8 cellular contexts compared by ENCODE assay signal in genomic region chr3:43997788-43998373, GRCh38.
A peak's percentile ranks its signal among the peaks of the same experiment; 100 is the strongest.
DNase-seq lines count a peak whose midpoint lies in the region; ATAC-seq and TF ChIP-seq lines count a peak whose summit lies in the region.

No MANE protein-coding gene starts in this region.

- intact Hi-C loops in CD14-positive monocyte (cut with micrococcal nuclease) (no loop called here), breast epithelium (cut with DNase I; ENCODE audit: low total_unique reads) (no loop called here)
- intact Hi-C loops in naive thymus-derived CD4-positive, alpha-beta T cell (cut with micrococcal nuclease): loop anchor here in 1 of 2 donors (5.0 kb wide), 1 partner anchor 106 kb away; no protein-coding TSS in a partner anchor

- no peak for TF ChIP-seq POLR2A in breast epithelium (IDR thresholded peaks at IDR 0.05)

- H3K4me3 ChIP-seq in HUES6 (ENCODE audit: low read depth, low read length) (peak overlapping the region; percentile 78), breast epithelium (peak overlapping the region in 2 of 3 donors; percentile 57 to 75)
- H3K4me3 ChIP-seq in naive thymus-derived CD4-positive, alpha-beta T cell (ENCODE audit: low read length): no peak overlapping the region

- peak overlapping the region; percentile 70 for H3K9ac ChIP-seq in HUES6 (ENCODE audit: low read length)

- peaks cover 15% of the 10 kb centered on the region for H3K4me1 ChIP-seq in HUES6 (ENCODE audit: control insufficient read depth, insufficient read depth, low read length)
- H3K4me1 ChIP-seq in breast epithelium: peaks cover 12 to 34% of the 10 kb centered on the region in 2 donors
- peaks cover 9 to 32% of the 10 kb centered on the region in 2 donors for H3K4me1 ChIP-seq in naive thymus-derived CD4-positive, alpha-beta T cell (ENCODE audit: control insufficient read depth in 2 of 2, insufficient read depth in 2 of 2, low read length in 2 of 2)

- peaks cover 14 to 22% of the 10 kb centered on the region in 2 donors for H3K36me3 Mint-ChIP-seq in CD14-positive monocyte
- H3K36me3 Mint-ChIP-seq in naive thymus-derived CD4-positive, alpha-beta T cell: peaks cover 0 to 9% (median 2%) of the 10 kb centered on the region in 5 donors

- no peaks in the 10 kb centered on the region for H3K9me3 ChIP-seq in HUES6 (ENCODE audit: control insufficient read depth, insufficient read depth, low read depth, low read length)
- no peaks in the 10 kb centered on the region for H3K9me3 ChIP-seq in breast epithelium
- H3K9me3 ChIP-seq in naive thymus-derived CD4-positive, alpha-beta T cell (ENCODE audit: control insufficient read depth in 2 of 3, low read length in 3 of 3): no peaks in the 10 kb centered on the region

- DNase-seq in CD14-positive monocyte (ENCODE audit: low spot score) (no peak), breast epithelium (ENCODE audit: low spot score in 2 of 2) (no peak), T1000 (lab: John Stamatoyannopoulos, UW) (no peak), mesenteric fat pad (ENCODE audit: low spot score) (no peak)
- DNase-seq in naive thymus-derived CD4-positive, alpha-beta T cell: peak in 1 of 9 donors; percentile 7

- H3K27me3 Mint-ChIP-seq in CD14-positive monocyte (ENCODE audit: low read depth in 3 of 3): peaks cover 91 to 97% (median 94%) of the 10 kb centered on the region in 3 donors
- H3K27me3 Mint-ChIP-seq in naive thymus-derived CD4-positive, alpha-beta T cell: peaks cover 82 to 89% (median 87%) of the 10 kb centered on the region in 5 donors

- peak overlapping the region; percentile 74 to 93 for H3K4me3 Mint-ChIP-seq in CD14-positive monocyte
- H3K4me3 Mint-ChIP-seq in naive thymus-derived CD4-positive, alpha-beta T cell: peak overlapping the region; percentile 51 to 92 (median 84)

- ATAC-seq in naive thymus-derived CD4-positive, alpha-beta T cell: no peak
- ATAC-seq in GM19452 (IDR thresholded peaks at IDR 0.05; ENCODE audit: unreplicated experiment): no peak
- no peak for ATAC-seq in GM19351 (IDR thresholded peaks at IDR 0.05; ENCODE audit: unreplicated experiment)

- no peak overlapping the region for H3K27ac ChIP-seq in HUES6 (ENCODE audit: low read depth, low read length)
- no peak overlapping the region for H3K27ac ChIP-seq in breast epithelium
- H3K27ac ChIP-seq in naive thymus-derived CD4-positive, alpha-beta T cell (ENCODE audit: low read depth, low read length): no peak overlapping the region

- no peak for TF ChIP-seq CTCF in CD14-positive monocyte (IDR thresholded peaks at IDR 0.05)
- TF ChIP-seq CTCF in breast epithelium (IDR thresholded peaks at IDR 0.05): no peak

- H3K4me1 Mint-ChIP-seq in CD14-positive monocyte: peaks cover 43% of the 10 kb centered on the region
- peaks cover 21 to 50% (median 42%) of the 10 kb centered on the region in 7 donors for H3K4me1 Mint-ChIP-seq in naive thymus-derived CD4-positive, alpha-beta T cell

- H3K27ac Mint-ChIP-seq in CD14-positive monocyte: no peak overlapping the region
- H3K27ac Mint-ChIP-seq in naive thymus-derived CD4-positive, alpha-beta T cell: peak overlapping the region in 2 of 9 donors; percentile 42 to 65

- peaks cover 0 to 40% (median 32%) of the 10 kb centered on the region in 7 donors for H3K9me3 Mint-ChIP-seq in CD14-positive monocyte
- H3K9me3 Mint-ChIP-seq in naive thymus-derived CD4-positive, alpha-beta T cell: peaks cover 0 to 18% (median 5%) of the 10 kb centered on the region in 11 donors

- no peaks in the 10 kb centered on the region for H3K36me3 ChIP-seq in HUES6 (ENCODE audit: control insufficient read depth, insufficient read depth, low read length)
- no peaks in the 10 kb centered on the region for H3K36me3 ChIP-seq in breast epithelium
- H3K36me3 ChIP-seq in naive thymus-derived CD4-positive, alpha-beta T cell (ENCODE audit: control insufficient read depth in 2 of 3, insufficient read depth in 3 of 3, low read length in 3 of 3): no peaks in the 10 kb centered on the region

- H3K27me3 ChIP-seq in HUES6 (ENCODE audit: control insufficient read depth, insufficient read depth, low read length) (peaks cover 74% of the 10 kb centered on the region), breast epithelium (peaks cover 18 to 78% of the 10 kb centered on the region in 2 donors)
- peaks cover 8 to 26% of the 10 kb centered on the region in 2 donors for H3K27me3 ChIP-seq in naive thymus-derived CD4-positive, alpha-beta T cell (ENCODE audit: control insufficient read depth in 2 of 2, insufficient read depth in 2 of 2, low read length in 2 of 2)

- POLR2A ChIA-PET in naive thymus-derived CD4-positive, alpha-beta T cell (lab: Charles Lee): no interaction called here

- CTCF ChIA-PET in naive thymus-derived CD4-positive, alpha-beta T cell (lab: Charles Lee): no interaction called here
